Comparison of ENCODE assay signal across 11 cellular contexts in genomic region chr2:102027036-102027702, GRCh38. TPM values are rescaled to one million over a fixed set of nuclear protein-coding genes. Genes with fewer than 3 reads are reported as not detected.
A peak's percentile ranks its signal among the peaks of the same experiment; 100 is the strongest.
DNase-seq lines count a peak whose midpoint lies in the region; ATAC-seq, FAIRE-seq and TF ChIP-seq lines count a peak whose summit lies in the region.
"Had no signal": no experiment of that assay in that cellular context is flagged by ENCODE, and none has a peak within 500 bp of the region (broad histone marks: within the 10 kb centered on the region; RNA-seq: fewer than 3 reads in every experiment).

No MANE protein-coding gene starts in this region.

- intact Hi-C loops in heart right ventricle (cut with DNase I) = loop anchor here in 3 of 10 donors (5.0 to 10.0 kb wide), 3 partner anchors 35 to 1818 kb away; partner anchors contain the start of gene IL18R1 (in 3 of the 3)
- intact Hi-C loops in prostate gland (cut with DNase I) = loop anchor here (5.0 to 10.0 kb wide), 2 partner anchors 35 to 328 kb away; partner anchors contain the start of gene IL18R1

- no peaks in the 10 kb centered on the region for H3K27me3 Mint-ChIP-seq in astrocyte (ENCODE audit: low read depth, unreplicated experiment)
- H3K27me3 Mint-ChIP-seq: CD4-positive, alpha-beta T cell had no signal

- peak overlapping the region; percentile 88 for H3K27ac Mint-ChIP-seq in astrocyte (ENCODE audit: unreplicated experiment)
- H3K27ac Mint-ChIP-seq: activated CD8-positive, alpha-beta T cell treated with anti-CD3 and anti-CD28 coated beads, Interleukin-2, amount 10 ng/mL, durations not matched to agents 7 days and 5 days; CD4-positive, alpha-beta T cell had no signal

- 58 to 64% methylated on average over 5 of the region's 5 CpGs for WGBS in heart right ventricle, 2 donors
- WGBS in prostate gland = 38% methylated on average over 5 of the region's 5 CpGs

- TF ChIP-seq CTCF in astrocyte (IDR thresholded peaks at IDR 0.05; ENCODE audit: insufficient read depth, low read depth, low read length) (no peak), heart right ventricle (IDR thresholded peaks at IDR 0.05) (no peak), prostate gland (IDR thresholded peaks at IDR 0.05) (no peak)

- ATAC-seq in heart right ventricle = peak; percentile 44 to 89 (median 68)
- ATAC-seq in HG02642 (IDR thresholded peaks at IDR 0.05; ENCODE audit: poor library complexity, unreplicated experiment) = no peak
- no peak for ATAC-seq in HG03520 (IDR thresholded peaks at IDR 0.05; ENCODE audit: unreplicated experiment)
- ATAC-seq: activated CD8-positive, alpha-beta T cell treated with anti-CD3 and anti-CD28 coated beads, Interleukin-2, amount 10 ng/mL, durations not matched to agents 7 days and 5 days had no signal

- H3K27ac ChIP-seq in BLaER1 (no peak overlapping the region; the same call in 1 of the 2 replicates), astrocyte (ENCODE audit: low read depth, low read length) (peak overlapping the region; percentile 67), heart right ventricle (peak overlapping the region; percentile 38 to 79 (median 59)), prostate gland (peak overlapping the region; percentile 71 to 72), substantia nigra (ENCODE audit: low read depth, low read length, poor library complexity, severe bottlenecking) (no peak overlapping the region)

- no peaks in the 10 kb centered on the region for H3K36me3 ChIP-seq in BLaER1
- H3K36me3 ChIP-seq in astrocyte (ENCODE audit: insufficient read depth, low read length) = no peaks in the 10 kb centered on the region
- H3K36me3 ChIP-seq in heart right ventricle = peaks cover 0 to 5% (median 0%) of the 10 kb centered on the region in 9 donors
- H3K36me3 ChIP-seq in prostate gland = no peaks in the 10 kb centered on the region

- no peaks in the 10 kb centered on the region for H3K79me2 ChIP-seq in astrocyte (ENCODE audit: insufficient read depth, low read length)

- H3K4me3 ChIP-seq in BLaER1 (no peak overlapping the region), astrocyte (ENCODE audit: insufficient read depth, low read depth, low read length) (no peak overlapping the region), heart right ventricle (no peak overlapping the region), prostate gland (no peak overlapping the region)

- H3K9me3 Mint-ChIP-seq in astrocyte (ENCODE audit: unreplicated experiment) = no peaks in the 10 kb centered on the region
- H3K9me3 Mint-ChIP-seq: CD4-positive, alpha-beta T cell had no signal

- peak overlapping the region; percentile 35 for H2AFZ ChIP-seq in astrocyte (ENCODE audit: low read depth, low read length)

- no peaks in the 10 kb centered on the region for H3K9me3 ChIP-seq in BLaER1
- no peaks in the 10 kb centered on the region for H3K9me3 ChIP-seq in astrocyte (ENCODE audit: insufficient read depth, low read depth, low read length)
- peaks cover 0 to 4% (median 0%) of the 10 kb centered on the region in 11 donors for H3K9me3 ChIP-seq in heart right ventricle
- no peaks in the 10 kb centered on the region for H3K9me3 ChIP-seq in prostate gland

- H4K20me1 ChIP-seq in BLaER1 = no peaks in the 10 kb centered on the region
- H4K20me1 ChIP-seq in astrocyte (ENCODE audit: insufficient read depth, low read length) = no peaks in the 10 kb centered on the region

- H3K9ac ChIP-seq in BLaER1 = 0 out of 2 replicates have a peak overlapping the region, but pooled peaks have one; percentile 2
- H3K9ac ChIP-seq in astrocyte (ENCODE audit: low read length) = peak overlapping the region; percentile 59

- peaks cover 58% of the 10 kb centered on the region for H3K4me1 ChIP-seq in BLaER1
- peaks cover 15% of the 10 kb centered on the region for H3K4me1 ChIP-seq in astrocyte (ENCODE audit: insufficient read depth, low read length)
- H3K4me1 ChIP-seq in heart right ventricle = peaks cover 0 to 66% (median 21%) of the 10 kb centered on the region in 9 donors
- H3K4me1 ChIP-seq in prostate gland (replicated peaks) = no peaks in the 10 kb centered on the region

- H3K36me3 Mint-ChIP-seq in astrocyte (ENCODE audit: low read depth, unreplicated experiment) = no peaks in the 10 kb centered on the region

- peak; percentile 90 for FAIRE-seq in astrocyte (lab: Jason Lieb, UNC)

- no peaks in the 10 kb centered on the region for H3K27me3 ChIP-seq in BLaER1
- no peaks in the 10 kb centered on the region for H3K27me3 ChIP-seq in astrocyte (ENCODE audit: insufficient read depth, low read length)
- no peaks in the 10 kb centered on the region for H3K27me3 ChIP-seq in heart right ventricle
- no peaks in the 10 kb centered on the region for H3K27me3 ChIP-seq in prostate gland (replicated peaks; ENCODE audit: insufficient read depth)

- H3K4me2 ChIP-seq in BLaER1 = peak overlapping the region; percentile 71
- peak overlapping the region; percentile 41 for H3K4me2 ChIP-seq in astrocyte (ENCODE audit: low read length)

- peaks cover 40% of the 10 kb centered on the region for H3K4me1 Mint-ChIP-seq in astrocyte (ENCODE audit: low read depth, unreplicated experiment)

- DNase-seq in astrocyte (ENCODE audit: low read depth) (peak; percentile 88), heart right ventricle (no peak), prostate gland (ENCODE audit: low spot score) (no peak), substantia nigra (lab: John Stamatoyannopoulos, UW) (no peak), GDM1 (lab: John Stamatoyannopoulos, UW) (no peak)
- DNase-seq: activated CD8-positive, alpha-beta T cell treated with anti-CD3 and anti-CD28 coated beads, Interleukin-2, amount 10 ng/mL, durations not matched to agents 7 days and 5 days; CD4-positive, alpha-beta T cell had no signal

- no peak for TF ChIP-seq POLR2A in prostate gland (IDR thresholded peaks at IDR 0.05)

- H3K4me3 Mint-ChIP-seq in astrocyte (ENCODE audit: unreplicated experiment) = no peak overlapping the region
- H3K4me3 Mint-ChIP-seq: activated CD8-positive, alpha-beta T cell treated with anti-CD3 and anti-CD28 coated beads, Interleukin-2, amount 10 ng/mL, durations not matched to agents 7 days and 5 days; CD4-positive, alpha-beta T cell had no signal

RNA-seq across cellular contexts. Expression of gene IL1R2, which starts 35.4 kb away (rescaled TPM):
- total RNA-seq in astrocyte (0.34 TPM in 1 of 2 replicates, not detected in the other), heart right ventricle (1 to 10 TPM in 4 of 10 donors, under 1 TPM in 4, not detected in 2; 0.34 to 3.0 (median 0.80) TPM), prostate gland (10 to 100 TPM in 1 of 2 donors, 1 to 10 TPM in 1; 6.9 to 11.4 TPM)
- 1 to 10 TPM; 1.9 to 9.4 TPM for polyA plus RNA-seq in heart right ventricle
- total RNA-seq: activated CD8-positive, alpha-beta T cell treated with anti-CD3 and anti-CD28 coated beads, Interleukin-2, amount 10 ng/mL, durations not matched to agents 7 days and 5 days; cerebellum had no signal

Comparison
In these comparisons a context has a peak if more than half of its experiments do, and no peak if none do; other contexts are left out.
1. H3K27ac ChIP-seq: peak in astrocyte (single experiment), heart right ventricle (10 of 10) and prostate gland (2 of 2); none in BLaER1 (single experiment) and substantia nigra (single experiment).
2. ATAC-seq: peak in heart right ventricle (8 of 8); none in HG02642 (single experiment) and HG03520 (single experiment).